In genomic region chr18:1778496-1779178, GRCh38 we compare ENCODE assay signal across 9 cellular contexts.
"Had no signal": no experiment of that assay in that cellular context is flagged by ENCODE, and none has a peak within 500 bp of the region (broad histone marks: within the 10 kb centered on the region; RNA-seq: fewer than 3 reads in every experiment).

No MANE protein-coding gene starts in this region.

- H3K4me3 ChIP-seq: GM23248, HAP-1, K562 had no signal

- H2AFZ ChIP-seq: GM23248 had no signal

- DNase-seq: GM23248, GOT3, H7, HFFc6, IMR-90 had no signal

- H3K9me3 ChIP-seq: HAP-1 had no signal

- ATAC-seq: HCT116, K562 had no signal

- H3K36me3 ChIP-seq: HAP-1 had no signal

- H3K4me1 ChIP-seq: HAP-1 had no signal

- H3K27ac ChIP-seq: GM23248, HL-60 had no signal

- H3K9ac ChIP-seq: GM23248 had no signal
